Comparison of ENCODE assay signal across 9 cellular contexts in the genomic region with DNA sequence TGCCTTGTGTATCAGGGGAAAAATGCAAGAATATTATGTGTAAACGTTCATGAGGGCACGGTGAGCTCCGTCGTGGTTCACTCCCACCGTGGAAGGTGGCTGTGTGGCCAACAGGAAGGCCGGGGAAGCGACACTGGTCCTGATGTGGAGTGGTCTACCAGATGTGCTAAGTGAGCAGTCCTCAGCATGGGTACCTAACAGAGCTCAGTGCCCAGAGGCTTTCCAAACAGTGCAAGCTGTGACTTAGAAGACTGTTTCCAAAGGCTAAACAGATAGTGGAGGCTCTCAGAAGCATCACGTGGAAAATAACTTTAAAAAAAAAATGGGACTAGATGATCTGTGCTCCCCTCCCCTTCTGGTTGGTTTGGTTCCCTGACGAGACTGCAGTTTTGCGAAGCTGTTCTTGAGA.
DNase-seq lines count a peak whose midpoint lies in the region; ATAC-seq, FAIRE-seq and TF ChIP-seq lines count a peak whose summit lies in the region.
"Had no signal": no experiment of that assay in that cellular context is flagged by ENCODE, and none has a peak within 500 bp of the region (broad histone marks: within the 10 kb centered on the region; RNA-seq: fewer than 3 reads in every experiment).

No MANE protein-coding gene starts in this region.

- TF ChIP-seq CTCF in fibroblast of lung (conservative IDR thresholded peaks at IDR 0.05 in 1 of 2, IDR thresholded peaks at IDR 0.05 in 1 of 2; ENCODE audit: low read depth in 1 of 2, low read length in 2 of 2) (no peak), progenitor cell of endocrine pancreas (IDR thresholded peaks at IDR 0.05; ENCODE audit: unreplicated experiment) (no peak)

- no peaks in the 10 kb centered on the region for H3K27me3 Mint-ChIP-seq in activated CD4-positive, alpha-beta memory T cell treated with anti-CD3 and anti-CD28 coated beads, Interleukin-2, amount 10 ng/mL, durations not matched to agents 7 days and 5 days
- H3K27me3 Mint-ChIP-seq in progenitor cell of endocrine pancreas, result no peaks in the 10 kb centered on the region

- no peaks in the 10 kb centered on the region for H4K20me1 ChIP-seq in fibroblast of lung (ENCODE audit: control insufficient read depth, extremely low read depth, insufficient read depth, low read length)

- H3K4me1 ChIP-seq in fibroblast of lung (ENCODE audit: control insufficient read depth, extremely low read depth, insufficient read depth, low read length) (peaks cover 62% of the 10 kb centered on the region), small intestine (ENCODE audit: control insufficient read depth in 2 of 2, insufficient read depth in 1 of 2, low read depth in 1 of 2, low read length in 1 of 2) (peaks cover 0 to 11% of the 10 kb centered on the region in 2 donors)

- peaks cover 67% of the 10 kb centered on the region for H3K36me3 Mint-ChIP-seq in activated CD4-positive, alpha-beta memory T cell treated with anti-CD3 and anti-CD28 coated beads, Interleukin-2, amount 10 ng/mL, durations not matched to agents 7 days and 5 days (ENCODE audit: low read depth)
- peaks cover 16% of the 10 kb centered on the region for H3K36me3 Mint-ChIP-seq in progenitor cell of endocrine pancreas (ENCODE audit: insufficient read depth)

- ATAC-seq in GM19452 (IDR thresholded peaks at IDR 0.05; ENCODE audit: unreplicated experiment), result no peak

- peak overlapping the region; percentile 97 for H3K27ac Mint-ChIP-seq in activated CD4-positive, alpha-beta memory T cell treated with anti-CD3 and anti-CD28 coated beads, Interleukin-2, amount 10 ng/mL, durations not matched to agents 7 days and 5 days
- no peak overlapping the region for H3K27ac Mint-ChIP-seq in progenitor cell of endocrine pancreas
- H3K27ac Mint-ChIP-seq: neural progenitor cell had no signal

- H3K9me3 ChIP-seq in fibroblast of lung (ENCODE audit: control insufficient read depth, insufficient read depth, low read depth, low read length) (no peaks in the 10 kb centered on the region), small intestine (ENCODE audit: control insufficient read depth, low read depth) (no peaks in the 10 kb centered on the region)

- H3K79me2 ChIP-seq in fibroblast of lung (ENCODE audit: control insufficient read depth, insufficient read depth, low read length), result peaks cover 7% of the 10 kb centered on the region

- POLR2A ChIA-PET in activated CD4-positive, alpha-beta memory T cell treated with anti-CD3 and anti-CD28 coated beads, Interleukin-2, amount 10 ng/mL, durations not matched to agents 7 days and 5 days (lab: Charles Lee), result interaction anchor here (0.9 to 5.1 kb wide), 9 partner anchors 10 to 107 kb away, joined by 3 to 68 read pairs (median 7); no protein-coding TSS in a partner anchor

- peak overlapping the region; percentile 55 for H3K4me2 ChIP-seq in fibroblast of lung (ENCODE audit: extremely low read depth, insufficient read depth, low read length)
- H3K4me2 ChIP-seq: neural progenitor cell had no signal

- H2AFZ ChIP-seq in fibroblast of lung (ENCODE audit: low read length), result no peak overlapping the region
- H2AFZ ChIP-seq: neural progenitor cell had no signal

- H3K4me1 Mint-ChIP-seq in activated CD4-positive, alpha-beta memory T cell treated with anti-CD3 and anti-CD28 coated beads, Interleukin-2, amount 10 ng/mL, durations not matched to agents 7 days and 5 days, result peaks cover 75% of the 10 kb centered on the region
- no peaks in the 10 kb centered on the region for H3K4me1 Mint-ChIP-seq in progenitor cell of endocrine pancreas (ENCODE audit: low read depth)

- peak overlapping the region in 1 of 4 experiments; percentile 25 for H3K4me3 ChIP-seq in fibroblast of lung (replicated peaks in 1 of 4; ENCODE audit: control extremely low read depth in 1 of 4, insufficient read depth in 1 of 4, low read depth in 3 of 4, low read length in 4 of 4)
- H3K4me3 ChIP-seq in small intestine (ENCODE audit: low read depth in 1 of 2, low read length in 2 of 2), result no peak overlapping the region
- H3K4me3 ChIP-seq: neural progenitor cell had no signal

- H3K36me3 ChIP-seq in fibroblast of lung (ENCODE audit: control insufficient read depth, insufficient read depth, low read length) (no peaks in the 10 kb centered on the region), small intestine (ENCODE audit: control insufficient read depth in 2 of 2, insufficient read depth in 2 of 2, low read length in 2 of 2) (no peaks in the 10 kb centered on the region)
- H3K36me3 ChIP-seq: neural progenitor cell had no signal

- H3K9ac ChIP-seq in fibroblast of lung (ENCODE audit: insufficient read depth, low read length), result peak overlapping the region; percentile 32
- H3K9ac ChIP-seq: neural progenitor cell had no signal

- DNase-seq in HCEC 1CT (peak; percentile 30), fibroblast of lung (ENCODE audit: low read depth in 2 of 2) (peak; percentile 9 to 72), small intestine (no peak), NCI-H526 (lab: John Stamatoyannopoulos, UW) (no peak), progenitor cell of endocrine pancreas (ENCODE audit: low spot score, unreplicated experiment) (no peak), NCI-H1105 (lab: John Stamatoyannopoulos, UW) (no peak)
- no peak for DNase-seq in activated CD4-positive, alpha-beta memory T cell treated with anti-CD3 and anti-CD28 coated beads, Interleukin-2, amount 10 ng/mL, durations not matched to agents 7 days and 5 days

- CTCF ChIA-PET in activated CD4-positive, alpha-beta memory T cell treated with anti-CD3 and anti-CD28 coated beads, Interleukin-2, amount 10 ng/mL, durations not matched to agents 7 days and 5 days (lab: Charles Lee), result interaction anchor here (1.4 to 2.1 kb wide), 2 partner anchors 9 to 187 kb away, joined by 4 to 5 read pairs; no protein-coding TSS in a partner anchor

- H3K27ac ChIP-seq in fibroblast of lung (ENCODE audit: insufficient read depth, low read length), result peak overlapping the region; percentile 93
- peak overlapping the region; percentile 27 to 78 for H3K27ac ChIP-seq in small intestine (ENCODE audit: low read depth in 1 of 2, low read length in 1 of 2)
- H3K27ac ChIP-seq: neural progenitor cell had no signal

- H3K27me3 ChIP-seq in fibroblast of lung (ENCODE audit: control insufficient read depth, insufficient read depth, low read length) (no peaks in the 10 kb centered on the region), small intestine (ENCODE audit: control insufficient read depth in 2 of 2, insufficient read depth in 2 of 2, low read length in 2 of 2) (no peaks in the 10 kb centered on the region)
- H3K27me3 ChIP-seq: neural progenitor cell had no signal

- WGBS in small intestine, 3 donors, result 68 to 87% (median 69%) methylated on average over 10 of the region's 10 CpGs

- peak overlapping the region; percentile 74 for H3K4me3 Mint-ChIP-seq in activated CD4-positive, alpha-beta memory T cell treated with anti-CD3 and anti-CD28 coated beads, Interleukin-2, amount 10 ng/mL, durations not matched to agents 7 days and 5 days
- no peak overlapping the region for H3K4me3 Mint-ChIP-seq in progenitor cell of endocrine pancreas (ENCODE audit: low read depth)
- H3K4me3 Mint-ChIP-seq: neural progenitor cell had no signal

- no peak for FAIRE-seq in small intestine (lab: Jason Lieb, UNC)

- H3K9me3 Mint-ChIP-seq in activated CD4-positive, alpha-beta memory T cell treated with anti-CD3 and anti-CD28 coated beads, Interleukin-2, amount 10 ng/mL, durations not matched to agents 7 days and 5 days, result peaks cover 13% of the 10 kb centered on the region
- no peaks in the 10 kb centered on the region for H3K9me3 Mint-ChIP-seq in progenitor cell of endocrine pancreas (ENCODE audit: low read depth)

Comparison
In these comparisons a context has a peak if more than half of its experiments do, and no peak if none do; other contexts are left out.
1. DNase-seq: peak in HCEC 1CT (single experiment) and fibroblast of lung (2 of 2); none in activated CD4-positive, alpha-beta memory T cell treated with anti-CD3 and anti-CD28 coated beads, Interleukin-2, amount 10 ng/mL, durations not matched to agents 7 days and 5 days (single experiment), small intestine (single experiment), NCI-H526 (0 of 2), progenitor cell of endocrine pancreas (single experiment) and NCI-H1105 (single experiment).